Comparison of ENCODE assay signal across 9 cellular contexts in the genomic region with DNA sequence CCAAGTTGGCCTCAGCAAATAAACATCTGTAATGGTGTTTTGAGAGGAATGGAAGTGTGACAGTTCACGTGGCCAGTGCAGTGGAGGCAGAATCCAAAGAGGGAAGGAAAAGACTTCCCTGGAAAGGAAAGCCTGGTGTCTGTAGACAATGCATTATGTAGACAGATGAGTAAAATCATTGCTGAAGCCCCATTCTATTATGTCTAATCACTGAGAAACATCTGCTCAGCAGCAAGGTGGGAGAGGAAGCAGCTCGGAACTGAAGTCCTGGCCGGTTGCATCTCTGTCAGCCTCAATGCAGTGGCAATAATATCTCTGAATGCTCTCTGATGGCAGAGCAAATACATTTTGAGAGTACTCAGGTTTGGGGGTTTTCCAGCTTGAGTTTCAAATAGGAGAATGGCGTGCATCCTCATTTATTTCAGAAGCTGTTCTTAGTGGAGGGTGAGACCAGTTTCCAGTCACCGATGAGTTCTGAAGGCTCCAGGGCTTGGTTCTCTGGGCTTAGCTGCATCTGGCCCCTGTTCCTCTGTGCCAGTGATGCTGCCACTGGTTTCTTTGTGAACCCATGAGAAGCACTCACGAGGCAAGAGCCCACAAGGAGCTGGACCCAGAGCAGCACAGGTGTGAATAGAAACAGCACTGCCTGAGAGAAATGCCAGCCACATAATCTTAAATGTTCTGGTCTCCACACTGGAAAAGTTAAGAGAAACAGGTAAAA.
DNase-seq lines count a peak whose midpoint lies in the region; ATAC-seq and TF ChIP-seq lines count a peak whose summit lies in the region.
"Had no signal": no experiment of that assay in that cellular context is flagged by ENCODE, and none has a peak within 500 bp of the region (broad histone marks: within the 10 kb centered on the region; RNA-seq: fewer than 3 reads in every experiment).

No MANE protein-coding gene starts in this region.

- intact Hi-C loops in CD4-positive, alpha-beta memory T cell (cut with micrococcal nuclease), result no loop called here
- intact Hi-C loops in gastrocnemius medialis (cut with DNase I; ENCODE audit: low total_unique reads), result no loop called here

- no peak overlapping the region for H3K4me3 ChIP-seq in CD4-positive, alpha-beta memory T cell (ENCODE audit: low read length in 2 of 2)
- no peak overlapping the region for H3K4me3 ChIP-seq in gastrocnemius medialis
- no peak overlapping the region for H3K4me3 ChIP-seq in BE2C (ENCODE audit: low read depth, low read length)

- CTCF ChIA-PET in CD4-positive, alpha-beta memory T cell (lab: Charles Lee; ENCODE audit: partially characterized antibody), result interaction anchor here (0.8 to 8.5 kb wide), 2 partner anchors 10 to 15 kb away, joined by 3 to 44 read pairs; no protein-coding TSS in a partner anchor

- no peaks in the 10 kb centered on the region for H3K9me3 ChIP-seq in CD4-positive, alpha-beta memory T cell (ENCODE audit: control insufficient read depth in 1 of 2, low read length in 2 of 2)
- no peaks in the 10 kb centered on the region for H3K9me3 ChIP-seq in T-helper 17 cell (ENCODE audit: control insufficient read depth, low read length, poor library complexity, severe bottlenecking)
- no peaks in the 10 kb centered on the region for H3K9me3 ChIP-seq in gastrocnemius medialis
- no peaks in the 10 kb centered on the region for H3K9me3 ChIP-seq in BE2C

- peaks cover 25% of the 10 kb centered on the region for H3K4me1 ChIP-seq in CD4-positive, alpha-beta memory T cell (ENCODE audit: insufficient read depth, low read length)
- H3K4me1 ChIP-seq in gastrocnemius medialis (peaks cover 4 to 8% of the 10 kb centered on the region in 2 donors), BE2C (no peaks in the 10 kb centered on the region)

- ATAC-seq in HG03039 (IDR thresholded peaks at IDR 0.05; ENCODE audit: unreplicated experiment), result peak; percentile 40
- peak; percentile 13 for ATAC-seq in T-helper 17 cell
- ATAC-seq in gastrocnemius medialis, result no peak

- H3K36me3 Mint-ChIP-seq in CD4-positive, alpha-beta memory T cell, result peaks cover 40 to 61% of the 10 kb centered on the region in 2 donors
- H3K36me3 Mint-ChIP-seq in T-helper 17 cell (ENCODE audit: low read depth), result peaks cover 11% of the 10 kb centered on the region

- POLR2A ChIA-PET in CD4-positive, alpha-beta memory T cell (lab: Charles Lee; ENCODE audit: partially characterized antibody), result interaction anchor here (0.6 kb wide), 1 partner anchor 1336 kb away, joined by 3 read pairs; no protein-coding TSS in a partner anchor

- H3K27me3 ChIP-seq in CD4-positive, alpha-beta memory T cell (ENCODE audit: insufficient read depth, low read length), result no peaks in the 10 kb centered on the region
- H3K27me3 ChIP-seq in gastrocnemius medialis (no peaks in the 10 kb centered on the region), BE2C (no peaks in the 10 kb centered on the region)

- H3K27ac Mint-ChIP-seq in CD4-positive, alpha-beta memory T cell, result peak overlapping the region in 6 of 7 donors; percentile 61 to 96 (median 87)
- H3K27ac Mint-ChIP-seq in T-helper 17 cell, result peak overlapping the region; percentile 86

- no peak for TF ChIP-seq CTCF in gastrocnemius medialis (IDR thresholded peaks at IDR 0.05 in 4 of 5, conservative IDR thresholded peaks at IDR 0.05 in 1 of 5)
- TF ChIP-seq CTCF in BE2C (IDR thresholded peaks at IDR 0.05; ENCODE audit: low read depth, low read length), result no peak

- peaks cover 5% of the 10 kb centered on the region for H3K36me3 ChIP-seq in CD4-positive, alpha-beta memory T cell (ENCODE audit: insufficient read depth, low read length)
- H3K36me3 ChIP-seq in gastrocnemius medialis (peaks cover 0 to 19% of the 10 kb centered on the region in 2 donors), BE2C (no peaks in the 10 kb centered on the region)

- H3K4me3 Mint-ChIP-seq in CD4-positive, alpha-beta memory T cell, result no peak overlapping the region
- no peak overlapping the region for H3K4me3 Mint-ChIP-seq in T-helper 17 cell

- no peak for DNase-seq in CD4-positive, alpha-beta memory T cell
- DNase-seq in T-helper 17 cell (no peak), NCI-H1105 (lab: John Stamatoyannopoulos, UW) (no peak), gastrocnemius medialis (no peak), BE2C (no peak)
- DNase-seq in activated CD4-positive, CD25-positive, alpha-beta regulatory T cell (lab: John Stamatoyannopoulos, UW), result no peak
- DNase-seq: KBM-7 had no signal

- H3K27ac ChIP-seq in CD4-positive, alpha-beta memory T cell (ENCODE audit: low read depth, low read length), result no peak overlapping the region
- H3K27ac ChIP-seq in gastrocnemius medialis, result peak overlapping the region in 1 of 4 donors; percentile 63

- no peaks in the 10 kb centered on the region for H3K27me3 Mint-ChIP-seq in CD4-positive, alpha-beta memory T cell
- no peaks in the 10 kb centered on the region for H3K27me3 Mint-ChIP-seq in T-helper 17 cell

- peak; percentile 13 for TF ChIP-seq POLR2A in GM19193 (IDR thresholded peaks at IDR 0.05; ENCODE audit: extremely low read depth, insufficient read depth, insufficient read length)
- TF ChIP-seq POLR2A in gastrocnemius medialis (IDR thresholded peaks at IDR 0.05), result no peak

- in situ Hi-C loops in gastrocnemius medialis (cut with MboI; ENCODE audit: low sequenced_read_pairs in 4 of 4), result no loop called here

- H3K4me1 Mint-ChIP-seq in CD4-positive, alpha-beta memory T cell, result peaks cover 11 to 24% (median 19%) of the 10 kb centered on the region in 4 donors
- peaks cover 13% of the 10 kb centered on the region for H3K4me1 Mint-ChIP-seq in T-helper 17 cell

- H3K9me3 Mint-ChIP-seq in CD4-positive, alpha-beta memory T cell, result peaks cover 0 to 23% (median 14%) of the 10 kb centered on the region in 8 donors

Comparison
In these comparisons a context has a peak if more than half of its experiments do, and no peak if none do; other contexts are left out.
1. ATAC-seq: peak in HG03039 (single experiment) and T-helper 17 cell (single experiment); none in gastrocnemius medialis (0 of 2).